ENCODE assay signal across 8 cellular contexts in genomic region chr2:136381722-136382633, GRCh38.
DNase-seq lines count a peak whose midpoint lies in the region; ATAC-seq lines count a peak whose summit lies in the region.
"Had no signal": no experiment of that assay in that cellular context is flagged by ENCODE, and none has a peak within 500 bp of the region (broad histone marks: within the 10 kb centered on the region; RNA-seq: fewer than 3 reads in every experiment).

No MANE protein-coding gene starts in this region.

- H2AFZ ChIP-seq in trophoblast cell (ENCODE audit: insufficient read depth, low read length, poor library complexity), result no peak overlapping the region

- no peak overlapping the region for H2BK12ac ChIP-seq in trophoblast cell (ENCODE audit: low read length)

- no peaks in the 10 kb centered on the region for H3K79me2 ChIP-seq in trophoblast cell (ENCODE audit: control insufficient read depth, insufficient read depth, low read length, poor library complexity)

- H3K14ac ChIP-seq in trophoblast cell (ENCODE audit: low read length), result no peak overlapping the region

- peak overlapping the region; percentile 28 for H3K4me3 Mint-ChIP-seq in activated CD4-positive, alpha-beta memory T cell treated with anti-CD3 and anti-CD28 coated beads for 36 hours

- H3K4me2 ChIP-seq in trophoblast cell (ENCODE audit: low read length), result no peak overlapping the region

- H2BK5ac ChIP-seq in trophoblast cell (ENCODE audit: low read depth, low read length, poor library complexity), result no peak overlapping the region

- H3K27me3 ChIP-seq in mucosa of rectum (ENCODE audit: control insufficient read depth in 2 of 2, insufficient read depth in 2 of 2, low read length in 2 of 2) (no peaks in the 10 kb centered on the region), trophoblast cell (ENCODE audit: insufficient read depth, low read length) (no peaks in the 10 kb centered on the region)

- H3K27me3 Mint-ChIP-seq in activated CD4-positive, alpha-beta memory T cell treated with anti-CD3 and anti-CD28 coated beads for 36 hours, result no peaks in the 10 kb centered on the region

- H3K9me3 Mint-ChIP-seq in activated CD4-positive, alpha-beta memory T cell treated with anti-CD3 and anti-CD28 coated beads for 36 hours, result no peaks in the 10 kb centered on the region

- no peak overlapping the region for H3K4ac ChIP-seq in trophoblast cell (ENCODE audit: low read depth, low read length)

- peak overlapping the region; percentile 96 for H3K27ac Mint-ChIP-seq in activated CD4-positive, alpha-beta memory T cell treated with anti-CD3 and anti-CD28 coated beads for 36 hours

- peak; percentile 81 for ATAC-seq in GM19463 (IDR thresholded peaks at IDR 0.05; ENCODE audit: unreplicated experiment)
- ATAC-seq in HG03460 (IDR thresholded peaks at IDR 0.05; ENCODE audit: unreplicated experiment), result peak; percentile 76

- intact Hi-C loops in activated CD4-positive, alpha-beta memory T cell treated with anti-CD3 and anti-CD28 coated beads for 36 hours (cut with micrococcal nuclease), result loop anchor here (1.0 to 2.0 kb wide), 18 partner anchors 20 to 1329 kb away; partner anchors contain the start of genes CXCR4, R3HDM1, RAB3GAP1 and UBXN4

- H3K9ac ChIP-seq in mucosa of rectum (ENCODE audit: low read depth in 1 of 2, low read length in 2 of 2) (no peak overlapping the region), trophoblast cell (ENCODE audit: low read length) (no peak overlapping the region)

- peak; percentile 94 for DNase-seq in activated CD4-positive, alpha-beta memory T cell treated with anti-CD3 and anti-CD28 coated beads for 36 hours
- no peak for DNase-seq in ecto neural progenitor cell (ENCODE audit: low spot score)
- DNase-seq in trophoblast cell, result no peak
- DNase-seq in NCI-H2171 (lab: John Stamatoyannopoulos, UW), result no peak

- POLR2A ChIA-PET in activated CD4-positive, alpha-beta memory T cell treated with anti-CD3 and anti-CD28 coated beads for 36 hours (lab: Charles Lee), result interaction anchor here (0.6 to 3.2 kb wide), 25 partner anchors 19 to 543 kb away, joined by 3 to 25 read pairs (median 9); partner anchors contain the start of genes DARS1 and MCM6

- no peak overlapping the region for H4K91ac ChIP-seq in trophoblast cell (ENCODE audit: low read depth, low read length)

- CTCF ChIA-PET in activated CD4-positive, alpha-beta memory T cell treated with anti-CD3 and anti-CD28 coated beads for 36 hours (lab: Charles Lee), result interaction anchor here (0.8 to 5.9 kb wide), 22 partner anchors 20 to 585 kb away, joined by 3 to 48 read pairs (median 5); partner anchors contain the start of gene DARS1

- H2AK5ac ChIP-seq in trophoblast cell (ENCODE audit: low read length), result no peak overlapping the region

- H4K12ac ChIP-seq in trophoblast cell (ENCODE audit: low read depth, low read length), result no peak overlapping the region

- H3K4me1 ChIP-seq in mucosa of rectum (ENCODE audit: control insufficient read depth in 2 of 2, insufficient read depth in 2 of 2, low read length in 2 of 2), result peaks cover 4 to 6% of the 10 kb centered on the region in 2 donors
- peaks cover 0 to under 1% of the 10 kb centered on the region in 2 experiments for H3K4me1 ChIP-seq in trophoblast cell (ENCODE audit: control insufficient read depth in 1 of 2, insufficient read depth in 2 of 2, low read length in 2 of 2)

- peak overlapping the region; percentile 52 to 71 for H3K27ac ChIP-seq in mucosa of rectum (ENCODE audit: low read depth in 2 of 2, low read length in 2 of 2)
- H3K27ac ChIP-seq in trophoblast cell (ENCODE audit: low read depth, low read length), result no peak overlapping the region

- H3K4me3 ChIP-seq in mucosa of rectum (ENCODE audit: low read length in 2 of 2), result peak overlapping the region in 1 of 2 donors; percentile 31
- no peak overlapping the region for H3K4me3 ChIP-seq in trophoblast cell (ENCODE audit: low read depth, low read length)
- H3K4me3 ChIP-seq: lung had no signal

- H3K4me1 Mint-ChIP-seq in activated CD4-positive, alpha-beta memory T cell treated with anti-CD3 and anti-CD28 coated beads for 36 hours (ENCODE audit: low read depth), result peaks cover 70% of the 10 kb centered on the region

- H3K18ac ChIP-seq in trophoblast cell (ENCODE audit: low read length), result no peak overlapping the region

- WGBS in trophoblast cell (ENCODE audit: extremely low coverage, insufficient coverage, insufficient read length), result no CpG with 5 or more reads among the region's 14 CpGs

- H3K36me3 ChIP-seq in mucosa of rectum (ENCODE audit: control insufficient read depth in 2 of 2, insufficient read depth in 2 of 2, low read length in 2 of 2), result no peaks in the 10 kb centered on the region
- no peaks in the 10 kb centered on the region for H3K36me3 ChIP-seq in trophoblast cell (ENCODE audit: control insufficient read depth in 1 of 2, insufficient read depth in 2 of 2, low read length in 2 of 2)

- no peaks in the 10 kb centered on the region for H3K9me3 ChIP-seq in mucosa of rectum (ENCODE audit: control insufficient read depth in 2 of 2, low read length in 2 of 2)
- H3K9me3 ChIP-seq in trophoblast cell (ENCODE audit: insufficient read depth, low read depth, low read length), result no peaks in the 10 kb centered on the region

- no peaks in the 10 kb centered on the region for H3K79me1 ChIP-seq in trophoblast cell (ENCODE audit: low read length)

- H2BK120ac ChIP-seq in trophoblast cell (ENCODE audit: insufficient read depth, low read length, poor library complexity), result no peak overlapping the region

- H4K8ac ChIP-seq in trophoblast cell (ENCODE audit: low read depth, low read length), result no peak overlapping the region

- H3K36me3 Mint-ChIP-seq in activated CD4-positive, alpha-beta memory T cell treated with anti-CD3 and anti-CD28 coated beads for 36 hours, result no peaks in the 10 kb centered on the region

- H3K23ac ChIP-seq in trophoblast cell (ENCODE audit: low read length), result no peak overlapping the region
